7 cellular contexts compared by ENCODE assay signal in the genomic region with DNA sequence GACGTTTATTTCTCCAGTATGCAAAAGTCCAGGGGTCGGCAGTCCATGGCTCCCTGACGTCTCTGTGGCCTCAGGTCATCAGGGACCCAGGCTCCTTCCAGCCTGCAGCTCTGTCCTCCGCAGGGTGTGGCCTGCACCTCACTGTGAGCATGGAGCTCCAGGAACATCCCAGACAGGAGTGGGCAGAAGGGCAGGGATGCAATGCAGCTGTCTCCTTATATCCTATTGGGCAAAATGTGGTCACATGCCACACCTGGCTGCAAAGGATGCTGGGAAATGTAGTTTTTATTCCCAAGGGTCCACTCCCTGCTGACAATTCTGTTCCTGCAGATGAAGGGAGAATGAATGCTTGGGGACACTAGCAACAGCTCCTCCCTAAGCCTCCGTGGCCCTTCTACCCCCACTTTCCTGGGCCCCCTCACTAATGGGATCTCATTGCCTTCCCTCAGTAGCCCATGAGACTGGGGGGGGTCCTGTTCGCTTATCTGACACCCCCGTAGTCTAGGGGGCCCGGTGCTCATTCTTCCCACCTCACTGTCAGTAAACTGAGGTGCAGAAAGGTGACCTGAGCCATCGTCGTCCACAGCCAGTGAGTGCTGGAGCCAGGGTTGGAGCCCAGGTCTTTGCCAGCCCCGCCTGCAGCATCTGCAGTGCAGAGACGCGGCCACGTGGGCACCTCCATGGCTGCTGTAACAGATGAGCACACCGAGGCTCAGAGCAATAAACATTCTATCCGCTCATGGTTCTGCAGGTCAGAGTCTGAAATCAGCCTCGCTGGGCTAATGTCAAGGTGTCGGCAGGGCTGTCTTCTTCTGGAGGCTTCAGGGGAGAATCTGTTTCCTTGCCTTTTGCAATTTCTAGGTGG. TPM values are rescaled to one million over a fixed set of nuclear protein-coding genes. Genes with fewer than 3 reads are reported as not detected.
A peak's percentile ranks its signal among the peaks of the same experiment; 100 is the strongest.
DNase-seq lines count a peak whose midpoint lies in the region; ATAC-seq and TF ChIP-seq lines count a peak whose summit lies in the region.

No MANE protein-coding gene starts in this region.

- peaks cover 8% of the 10 kb centered on the region for H3K27me3 Mint-ChIP-seq in glutamatergic neuron (ENCODE audit: unreplicated experiment)

- no peak overlapping the region for H3K4me3 Mint-ChIP-seq in glutamatergic neuron (ENCODE audit: unreplicated experiment)

- peaks cover 6% of the 10 kb centered on the region for H3K9me3 Mint-ChIP-seq in glutamatergic neuron (ENCODE audit: unreplicated experiment)

- H3K27ac Mint-ChIP-seq in glutamatergic neuron (ENCODE audit: unreplicated experiment): no peak overlapping the region

- no peaks in the 10 kb centered on the region for H3K36me3 Mint-ChIP-seq in glutamatergic neuron (ENCODE audit: unreplicated experiment)

- no peak for TF ChIP-seq CTCF in glutamatergic neuron (IDR thresholded peaks at IDR 0.05; ENCODE audit: partially characterized antibody, unreplicated experiment)

- H3K4me1 Mint-ChIP-seq in glutamatergic neuron (ENCODE audit: low read depth, unreplicated experiment): peaks cover 5% of the 10 kb centered on the region

- DNase-seq in ELF-1 (ENCODE audit: low read depth, low spot score) (peak; percentile 76), HuH-7.5 (ENCODE audit: low spot score) (peak; percentile 86), SHP77 (lab: John Stamatoyannopoulos, UW) (peak; percentile 18 to 30), glutamatergic neuron (peak; percentile 76), putamen (ENCODE audit: low spot score) (no peak)

- ATAC-seq in HG02852 (IDR thresholded peaks at IDR 0.05; ENCODE audit: unreplicated experiment): no peak
- no peak for ATAC-seq in GM18868 (IDR thresholded peaks at IDR 0.05; ENCODE audit: unreplicated experiment)

RNA-seq across cellular contexts. Expression of gene GRPEL1, which starts 5.9 kb away (rescaled TPM):
- total RNA-seq in glutamatergic neuron (ENCODE audit: unreplicated experiment): 14.0 TPM

RNA-seq across cellular contexts. Expression of gene TADA2B, which starts 30.6 kb away (rescaled TPM):
- total RNA-seq in glutamatergic neuron (ENCODE audit: unreplicated experiment): 14.3 TPM
